Comparison of ENCODE assay signal across 14 cellular contexts in genomic region chr16:50695017-50696000, GRCh38. TPM values are rescaled to one million over a fixed set of nuclear protein-coding genes. Genes with fewer than 3 reads are reported as not detected.
DNase-seq lines count a peak whose midpoint lies in the region; ATAC-seq, FAIRE-seq and TF ChIP-seq lines count a peak whose summit lies in the region.
"Had no signal": no experiment of that assay in that cellular context is flagged by ENCODE, and none has a peak within 500 bp of the region (broad histone marks: within the 10 kb centered on the region; RNA-seq: fewer than 3 reads in every experiment).

No MANE protein-coding gene starts in this region.

- H3K4me1 Mint-ChIP-seq in CD14-positive monocyte (peaks cover 84% of the 10 kb centered on the region), IgD-negative memory B cell (peaks cover 35 to 63% (median 46%) of the 10 kb centered on the region in 3 donors)

- peaks cover 60% of the 10 kb centered on the region for H3K4me1 ChIP-seq in GM12878 (ENCODE audit: control insufficient read depth, insufficient read depth, low read length)

- BruUV-seq in GM12878 (replicated peaks; lab: Mats Ljungman, UMichigan), result TSS peak; percentile 52

- POLR2A ChIA-PET in GM12878 (lab: Charles Lee), result interaction anchor here (0.6 to 8.3 kb wide), 8 partner anchors 11 to 540 kb away, joined by 3 to 116 read pairs (median 8); partner anchors contain the start of genes CYLD and SNX20

- H3K4me3 Mint-ChIP-seq in CD14-positive monocyte (peak overlapping the region; percentile 95 to 99), IgD-negative memory B cell (peak overlapping the region in 3 of 4 donors; percentile 34 to 92 (median 81))

- no peak for TF ChIP-seq EP300 in GM12878 (IDR thresholded peaks at IDR 0.05; ENCODE audit: borderline replicate concordance in 1 of 2, control insufficient read depth in 1 of 2, low read depth in 2 of 2, low read length in 2 of 2)

- H2AFZ ChIP-seq in GM12878 (ENCODE audit: control insufficient read depth, low read depth, low read length), result no peak overlapping the region

- no peak for TF ChIP-seq RAD21 in GM12878 (IDR thresholded peaks at IDR 0.05; ENCODE audit: insufficient read depth, low read depth, low read length)

- H3K36me3 Mint-ChIP-seq in CD14-positive monocyte (peaks cover 25 to 40% of the 10 kb centered on the region in 2 donors), IgD-negative memory B cell (no peaks in the 10 kb centered on the region)

- no peaks in the 10 kb centered on the region for H4K20me1 ChIP-seq in GM12878 (ENCODE audit: control insufficient read depth, insufficient read depth)

- peak overlapping the region; percentile 100 for H3K4me2 ChIP-seq in GM12878 (ENCODE audit: control insufficient read depth, insufficient read depth)

- H3K9me3 ChIP-seq in GM12878 (replicated peaks; ENCODE audit: control insufficient read depth, insufficient read depth, low read length), result no peaks in the 10 kb centered on the region

- CTCF ChIA-PET in GM12878 (lab: Yijun Ruan, JAX), result interaction anchor here (0.6 to 9.4 kb wide), 11 partner anchors 10 to 111 kb away, joined by 3 to 86 read pairs (median 7); partner anchors contain the start of genes CYLD and SNX20

- H3K9ac ChIP-seq in GM12878 (ENCODE audit: control insufficient read depth, insufficient read depth, low read length), result peak overlapping the region; percentile 85

- H3K27ac Mint-ChIP-seq in CD14-positive monocyte (peak overlapping the region; percentile 98 to 100 (median 99)), IgD-negative memory B cell (peak overlapping the region in 2 of 3 donors; percentile 48 to 87)

- no peak for FAIRE-seq in GM12878 (lab: Jason Lieb, UNC)
- FAIRE-seq: H1 had no signal

- no peaks in the 10 kb centered on the region for H3K27me3 ChIP-seq in GM12878 (replicated peaks in 1 of 2; ENCODE audit: control insufficient read depth in 2 of 2, insufficient read depth in 2 of 2, low read length in 1 of 2)

- intact Hi-C loops in CD14-positive monocyte (cut with micrococcal nuclease) (loop anchor here (5.0 to 10.0 kb wide), 2 partner anchors 47 to 421 kb away; partner anchors contain the start of gene CYLD (in 2 of the 2)), GM12878 (cut with micrococcal nuclease; ENCODE audit: unreplicated experiment) (loop anchor here (5.0 kb wide), 1 partner anchor 418 kb away; no protein-coding TSS in a partner anchor)

- peaks cover 0 to 3% of the 10 kb centered on the region in 2 experiments; a peak in 1 of 4 replicates for H3K36me3 ChIP-seq in GM12878 (ENCODE audit: control insufficient read depth in 2 of 2, insufficient read depth in 2 of 2, low read length in 1 of 2)

- ATAC-seq in GM12878 (no peak), GM19351 (IDR thresholded peaks at IDR 0.05; ENCODE audit: unreplicated experiment) (no peak)
- ATAC-seq: PC-3 had no signal

- TF ChIP-seq CTCF in CD14-positive monocyte (IDR thresholded peaks at IDR 0.05), result no peak
- no peak for TF ChIP-seq CTCF in GM12878 (IDR thresholded peaks at IDR 0.05 in 2 of 3, conservative IDR thresholded peaks at IDR 0.05 in 1 of 3; ENCODE audit: control insufficient read depth in 2 of 3, extremely low read depth in 1 of 3, insufficient read depth in 1 of 3, low read depth in 3 of 3, low read length in 3 of 3)

- H3K4me3 ChIP-seq in GM12878, result peak overlapping the region; percentile 72; the same call in 1 of the 2 replicates

- peak; percentile 94 for DNase-seq in CD14-positive monocyte (ENCODE audit: low spot score)
- DNase-seq in GM12878 (ENCODE audit: low read depth, low spot score), result no peak
- peak; percentile 65 for DNase-seq in medulla oblongata (ENCODE audit: extremely low spot score)
- no peak for DNase-seq in stimulated activated CD4-positive, alpha-beta T cell treated with anti-CD3 and anti-CD28 coated beads, Interleukin-2, amount 100 ng/mL, for 24 hours
- no peak for DNase-seq in retina
- no peak for DNase-seq in ACHN
- DNase-seq: activated CD4-positive, CD25-positive, alpha-beta regulatory T cell; PC-3 had no signal

- H3K79me2 ChIP-seq in GM12878 (ENCODE audit: control insufficient read depth, insufficient read depth, low read length), result peaks cover 64% of the 10 kb centered on the region

- TF ChIP-seq POLR2A in GM12878 (IDR thresholded peaks at IDR 0.05; ENCODE audit: low read depth, low read length), result no peak

- 89% methylated on average over 9 of the region's 9 CpGs for WGBS in GM12878 (ENCODE audit: insufficient coverage, insufficient replicate concordance, low lambda C conversion rate, missing lambda C conversion rate)

- H3K27ac ChIP-seq in GM12878 (ENCODE audit: control insufficient read depth, insufficient read depth), result peak overlapping the region; percentile 95

- SMC1A ChIA-PET in GM12878 (lab: Charles Lee; ENCODE audit: uncharacterized antibody, unreplicated experiment), result interaction anchor here (1.1 to 8.3 kb wide), 7 partner anchors 13 to 50 kb away, joined by 4 to 190 read pairs (median 7); partner anchors contain the start of genes CYLD and SNX20

- H3K27me3 Mint-ChIP-seq in CD14-positive monocyte (ENCODE audit: low read depth in 3 of 3) (no peaks in the 10 kb centered on the region), IgD-negative memory B cell (peaks cover 1% of the 10 kb centered on the region)

- RAD21 ChIA-PET in GM12878 (lab: Charles Lee; ENCODE audit: unreplicated experiment), result interaction anchor here (0.7 to 9.9 kb wide), 7 partner anchors 11 to 111 kb away, joined by 3 to 121 read pairs (median 43); partner anchors contain the start of genes CYLD and SNX20

- H3K9me3 Mint-ChIP-seq in CD14-positive monocyte, result no peaks in the 10 kb centered on the region
- H3K9me3 Mint-ChIP-seq in IgD-negative memory B cell, result peaks cover 0 to 2% (median 0%) of the 10 kb centered on the region in 3 donors

- in situ Hi-C loops in GM12878 (cut with MboI) (no loop called here), ACHN (cut with HindIII; ENCODE audit: low pct_ligation_motif_present, low pct_unique_long_range_greater_than_20kb, low sequenced_read_pairs) (no loop called here)

TF ChIP-seq in GM12878, 131 proteins besides CTCF, POLR2A, EP300 and RAD21 (continues in another document):
- no peak for TF ChIP-seq ZNF24 (IDR thresholded peaks at IDR 0.05)

RNA-seq across cellular contexts. Expression of gene NOD2, which starts 1.9 kb away (rescaled TPM):
- 10 to 100 TPM; 18.5 to 29.7 TPM for polyA plus RNA-seq in CD14-positive monocyte
- polyA plus RNA-seq in IgD-negative memory B cell, result 0.86 TPM
- total RNA-seq in GM12878 (2013; cell fraction: nucleolus; rRNA removed), result 190 and 241 TPM in 2 replicates
- total RNA-seq in GM12878 (2014; rRNA removed), result 9.9 and 13.4 TPM in 2 replicates
- total RNA-seq in GM12878 (2014; rRNA removed; fragmentation: Illumina TruSeq; extraction: Trizol), result 5.8 and 6.9 TPM in 2 replicates
- total RNA-seq in GM12878 (2021), result 12.8 and 13.3 TPM in 2 replicates
- 4.5 TPM for polyA plus RNA-seq in GM12878 (2011; ENCODE audit: low read depth)
- polyA plus RNA-seq in GM12878 (2011; rRNA removed), result 10.4 and 18.6 TPM in 2 replicates
- 24.3 and 24.8 TPM in 2 replicates for polyA plus RNA-seq in GM12878 (2011; cell fraction: cytosol; rRNA removed)
- polyA plus RNA-seq in GM12878 (2011; cell fraction: nucleus; rRNA removed), result 58.1 and 59.5 TPM in 2 replicates
- polyA plus RNA-seq in GM12878 (2012), result 8.1 and 9.0 TPM in 2 replicates
- 6.6 and 7.6 TPM in 2 replicates for polyA plus RNA-seq in GM12878 (2014; fragmentation: Illumina TruSeq; extraction: Trizol)
- polyA plus RNA-seq in GM12878 (2014; fragmentation: Nextera tagmentation; extraction: Ambion mirVana), result 1 to 10 TPM; 1.0 to 1.6 TPM
- 9.9 and 11.6 TPM in 2 replicates for polyA plus RNA-seq in GM12878 (2014; rRNA removed)
- 1 to 10 TPM; 4.3 to 4.5 TPM for polyA plus RNA-seq in GM12878 (2016; fragmentation: Nextera tagmentation; extraction: Ambion mirVana)
- polyA minus RNA-seq in GM12878 (2011; rRNA and poly(A)+ RNA removed), result 39.9 and 63.9 TPM in 2 replicates
- polyA minus RNA-seq in GM12878 (2011; cell fraction: cytosol; rRNA and poly(A)+ RNA removed), result 13.1 and 17.5 TPM in 2 replicates
- 39.9 and 55.8 TPM in 2 replicates for polyA minus RNA-seq in GM12878 (2011; cell fraction: nucleus; rRNA and poly(A)+ RNA removed)

RNA-seq across cellular contexts. Expression of gene SNX20, which starts 14.2 kb away (rescaled TPM):
- polyA plus RNA-seq in CD14-positive monocyte, result 10 to 100 TPM; 51.0 to 83.2 TPM
- polyA plus RNA-seq in IgD-negative memory B cell, result 44.6 TPM
- total RNA-seq in GM12878 (2013; cell fraction: nucleolus; rRNA removed), result 27.1 and 29.2 TPM in 2 replicates
- 21.9 and 22.3 TPM in 2 replicates for total RNA-seq in GM12878 (2014; rRNA removed)
- 20.2 and 21.9 TPM in 2 replicates for total RNA-seq in GM12878 (2014; rRNA removed; fragmentation: Illumina TruSeq; extraction: Trizol)
- total RNA-seq in GM12878 (2021), result 21.4 and 24.1 TPM in 2 replicates
- polyA plus RNA-seq in GM12878 (2011; ENCODE audit: low read depth), result 8.8 TPM
- 24.3 and 30.8 TPM in 2 replicates for polyA plus RNA-seq in GM12878 (2011; rRNA removed)
- 28.4 and 32.0 TPM in 2 replicates for polyA plus RNA-seq in GM12878 (2011; cell fraction: cytosol; rRNA removed)
- 25.9 and 28.6 TPM in 2 replicates for polyA plus RNA-seq in GM12878 (2011; cell fraction: nucleus; rRNA removed)
- polyA plus RNA-seq in GM12878 (2012), result 12.8 and 16.6 TPM in 2 replicates
- 21.4 and 25.0 TPM in 2 replicates for polyA plus RNA-seq in GM12878 (2014; fragmentation: Illumina TruSeq; extraction: Trizol)
- 1 to 10 TPM; 4.6 to 6.9 TPM for polyA plus RNA-seq in GM12878 (2014; fragmentation: Nextera tagmentation; extraction: Ambion mirVana)
- 23.6 and 26.3 TPM in 2 replicates for polyA plus RNA-seq in GM12878 (2014; rRNA removed)
- 10 to 100 TPM; 18.1 to 22.2 TPM for polyA plus RNA-seq in GM12878 (2016; fragmentation: Nextera tagmentation; extraction: Ambion mirVana)
- 17.4 and 23.7 TPM in 2 replicates for polyA minus RNA-seq in GM12878 (2011; rRNA and poly(A)+ RNA removed)
- polyA minus RNA-seq in GM12878 (2011; cell fraction: cytosol; rRNA and poly(A)+ RNA removed), result 11.6 and 14.7 TPM in 2 replicates
- 9.4 and 13.3 TPM in 2 replicates for polyA minus RNA-seq in GM12878 (2011; cell fraction: nucleus; rRNA and poly(A)+ RNA removed)
- total RNA-seq: epithelial cell of proximal tubule, H1, PC-3, renal cortical epithelial cell had no signal
- polyA plus RNA-seq: H1, keratinocyte had no signal

RNA-seq across cellular contexts. Expression of gene CYLD, which starts 46.6 kb away (rescaled TPM):
- polyA plus RNA-seq in CD14-positive monocyte, result 10 to 100 TPM; 35.9 to 57.9 TPM
- 78.2 TPM for polyA plus RNA-seq in IgD-negative memory B cell
- total RNA-seq in GM12878 (2013; cell fraction: nucleolus; rRNA removed), result 411 and 416 TPM in 2 replicates
- 46.6 and 63.5 TPM in 2 replicates for total RNA-seq in GM12878 (2014; rRNA removed)
- 58.5 and 58.7 TPM in 2 replicates for total RNA-seq in GM12878 (2014; rRNA removed; fragmentation: Illumina TruSeq; extraction: Trizol)
- total RNA-seq in GM12878 (2021), result 58.8 and 63.2 TPM in 2 replicates
- 31.6 TPM for polyA plus RNA-seq in GM12878 (2011; ENCODE audit: low read depth)
- 106 and 150 TPM in 2 replicates for polyA plus RNA-seq in GM12878 (2011; rRNA removed)
- polyA plus RNA-seq in GM12878 (2011; cell fraction: cytosol; rRNA removed), result 44.6 and 53.8 TPM in 2 replicates
- polyA plus RNA-seq in GM12878 (2011; cell fraction: nucleus; rRNA removed), result 92.8 and 95.4 TPM in 2 replicates
- 41.1 and 47.6 TPM in 2 replicates for polyA plus RNA-seq in GM12878 (2012)
- polyA plus RNA-seq in GM12878 (2014; fragmentation: Illumina TruSeq; extraction: Trizol), result 51.6 and 60.5 TPM in 2 replicates
- polyA plus RNA-seq in GM12878 (2014; fragmentation: Nextera tagmentation; extraction: Ambion mirVana), result 10 to 100 TPM; 19.2 to 27.0 TPM
- polyA plus RNA-seq in GM12878 (2014; rRNA removed), result 26.5 and 31.5 TPM in 2 replicates
- 10 to 100 TPM; 44.6 to 45.6 TPM for polyA plus RNA-seq in GM12878 (2016; fragmentation: Nextera tagmentation; extraction: Ambion mirVana)
- 108 and 113 TPM in 2 replicates for polyA minus RNA-seq in GM12878 (2011; rRNA and poly(A)+ RNA removed)
- 38.9 and 51.6 TPM in 2 replicates for polyA minus RNA-seq in GM12878 (2011; cell fraction: cytosol; rRNA and poly(A)+ RNA removed)
- polyA minus RNA-seq in GM12878 (2011; cell fraction: nucleus; rRNA and poly(A)+ RNA removed), result 121 and 158 TPM in 2 replicates

Comparison
In these comparisons a context has a peak if more than half of its experiments do, and no peak if none do; other contexts are left out.
1. DNase-seq: peak in CD14-positive monocyte (single experiment) and medulla oblongata (single experiment); none in GM12878 (single experiment), stimulated activated CD4-positive, alpha-beta T cell treated with anti-CD3 and anti-CD28 coated beads, Interleukin-2, amount 100 ng/mL, for 24 hours (0 of 2), retina (single experiment) and ACHN (single experiment).